Comparison of ENCODE assay signal across 1 cellular context in genomic region chr3:119558528-119559339, GRCh38.
TF ChIP-seq lines count a peak whose summit lies in the region.

No MANE protein-coding gene starts in this region.

TF ChIP-seq in GM23338, 12 proteins besides CTCF, POLR2A, EP300 and RAD21 (continued from another document):
- TF ChIP-seq ZNF331 (CRISPR knock-in tag; IDR thresholded peaks at IDR 0.05; ENCODE audit: low read depth), result no peak
- TF ChIP-seq ZNF462 (CRISPR knock-in tag; IDR thresholded peaks at IDR 0.05), result no peak
- TF ChIP-seq STAT1 (IDR thresholded peaks at IDR 0.05; ENCODE audit: unreplicated experiment), result no peak
- no peak for TF ChIP-seq EZH2 (IDR thresholded peaks at IDR 0.05; ENCODE audit: low read depth, unreplicated experiment)
- no peak for TF ChIP-seq ETS1 (IDR thresholded peaks at IDR 0.05)
- no peak for TF ChIP-seq NANOG (IDR thresholded peaks at IDR 0.05; ENCODE audit: borderline replicate concordance)
- no peak for TF ChIP-seq CREB1 (CRISPR knock-in tag; IDR thresholded peaks at IDR 0.05; ENCODE audit: low read depth)
- TF ChIP-seq JUNB (IDR thresholded peaks at IDR 0.05; ENCODE audit: unreplicated experiment), result no peak
- no peak for TF ChIP-seq ZNF114 (CRISPR knock-in tag; IDR thresholded peaks at IDR 0.05)
- TF ChIP-seq EZH2phosphoT487 (IDR thresholded peaks at IDR 0.05; ENCODE audit: unreplicated experiment), result no peak
